1 cellular context compared by ENCODE assay signal in the genomic region with DNA sequence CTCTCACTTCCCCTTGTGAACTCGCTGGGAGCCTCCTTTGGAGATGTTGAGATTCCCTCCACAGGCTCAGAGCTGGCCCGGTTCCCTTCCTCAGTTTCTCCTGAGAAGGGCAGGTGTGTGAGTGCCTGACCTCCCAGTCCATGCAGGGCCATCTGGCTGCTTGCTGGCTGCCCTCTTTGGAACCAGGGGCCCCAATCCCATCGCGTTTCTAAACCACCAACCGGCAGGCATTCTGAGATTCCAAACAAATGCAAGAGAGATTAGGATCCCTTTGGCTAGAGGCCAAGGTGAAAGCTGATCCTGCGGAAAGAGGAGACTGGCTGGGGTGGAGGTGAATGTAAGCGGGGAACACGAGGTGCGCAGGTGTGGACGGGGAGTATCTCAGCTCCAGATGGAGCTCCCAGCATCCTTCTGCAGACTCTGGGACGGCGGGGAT.
TF ChIP-seq lines count a peak whose summit lies in the region.

No MANE protein-coding gene starts in this region.

TF ChIP-seq in HEK293, 187 proteins besides CTCF, POLR2A, EP300 and RAD21 (continued from another document and continues in another):
- TF ChIP-seq ZNF112 (tag by site-specific recombination; IDR thresholded peaks at IDR 0.05), result no peak
- TF ChIP-seq, protein P1, sequence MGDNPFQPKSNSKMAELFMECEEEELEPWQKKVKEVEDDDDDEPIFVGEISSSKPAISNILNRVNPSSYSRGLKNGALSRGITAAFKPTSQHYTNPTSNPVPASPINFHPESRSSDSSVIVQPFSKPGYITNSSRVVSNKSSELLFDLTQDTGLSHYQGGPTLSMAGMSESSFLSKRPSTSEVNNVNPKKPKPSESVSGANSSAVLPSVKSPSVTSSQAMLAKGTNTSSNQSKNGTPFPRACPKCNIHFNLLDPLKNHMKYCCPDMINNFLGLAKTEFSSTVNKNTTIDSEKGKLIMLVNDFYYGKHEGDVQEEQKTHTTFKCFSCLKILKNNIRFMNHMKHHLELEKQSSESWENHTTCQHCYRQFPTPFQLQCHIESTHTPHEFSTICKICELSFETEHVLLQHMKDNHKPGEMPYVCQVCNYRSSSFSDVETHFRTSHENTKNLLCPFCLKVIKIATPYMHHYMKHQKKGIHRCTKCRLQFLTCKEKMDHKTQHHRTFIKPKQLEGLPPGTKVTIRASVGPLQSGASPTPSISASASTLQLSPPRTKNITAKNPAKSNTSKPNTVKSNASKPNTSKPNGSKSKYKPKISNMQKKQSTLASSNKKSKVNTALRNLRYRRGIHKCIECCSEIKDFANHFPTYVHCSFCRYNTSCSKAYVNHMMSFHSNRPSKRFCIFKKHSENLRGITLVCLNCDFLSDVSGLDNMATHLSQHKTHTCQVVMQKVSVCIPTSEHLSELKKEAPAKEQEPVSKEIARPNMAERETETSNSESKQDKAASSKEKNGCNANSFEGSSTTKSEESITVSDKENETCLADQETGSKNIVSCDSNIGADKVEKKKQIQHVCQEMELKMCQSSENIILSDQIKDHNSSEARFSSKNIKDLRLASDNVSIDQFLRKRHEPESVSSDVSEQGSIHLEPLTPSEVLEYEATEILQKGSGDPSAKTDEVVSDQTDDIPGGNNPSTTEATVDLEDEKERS (tag by site-specific recombination; IDR thresholded peaks at IDR 0.05), result no peak
- TF ChIP-seq ZNF248 (tag by site-specific recombination; IDR thresholded peaks at IDR 0.05), result no peak
- 0 out of 2 replicates have a peak, but pooled peaks have one; percentile 35 for TF ChIP-seq ZSCAN30 (tag by site-specific recombination; IDR thresholded peaks at IDR 0.05)
- TF ChIP-seq ZNF501 (tag by site-specific recombination; IDR thresholded peaks at IDR 0.05), result no peak
- no peak for TF ChIP-seq ZNF837 (tag by site-specific recombination; IDR thresholded peaks at IDR 0.05)
- TF ChIP-seq TRIM28 (IDR thresholded peaks at IDR 0.05; ENCODE audit: borderline replicate concordance, low read length), result no peak
- TF ChIP-seq ZNF138 (tag by site-specific recombination; IDR thresholded peaks at IDR 0.05; ENCODE audit: borderline replicate concordance), result no peak
- TF ChIP-seq GLI4 (tag by site-specific recombination; IDR thresholded peaks at IDR 0.05), result no peak
- no peak for TF ChIP-seq YY2 (tag by site-specific recombination; IDR thresholded peaks at IDR 0.05)
- TF ChIP-seq ZBTB7A (tag by site-specific recombination; IDR thresholded peaks at IDR 0.05; ENCODE audit: low read depth), result no peak
- TF ChIP-seq ZNF423 (tag by site-specific recombination; IDR thresholded peaks at IDR 0.05), result no peak
- no peak for TF ChIP-seq ZNF571 (tag by site-specific recombination; IDR thresholded peaks at IDR 0.05)
- 0 out of 2 replicates have a peak, but pooled peaks have one; percentile 12 for TF ChIP-seq ZNF629 (tag by site-specific recombination; IDR thresholded peaks at IDR 0.05)
- TF ChIP-seq ZNF335 (tag by site-specific recombination; conservative IDR thresholded peaks at IDR 0.05), result peak; percentile 59
- TF ChIP-seq ZBTB20 (tag by site-specific recombination; IDR thresholded peaks at IDR 0.05), result peak; percentile 74; the same call in 1 of the 2 replicates
- no peak for TF ChIP-seq ZNF202 (tag by site-specific recombination; IDR thresholded peaks at IDR 0.05; ENCODE audit: borderline replicate concordance)
- TF ChIP-seq, protein P2, sequence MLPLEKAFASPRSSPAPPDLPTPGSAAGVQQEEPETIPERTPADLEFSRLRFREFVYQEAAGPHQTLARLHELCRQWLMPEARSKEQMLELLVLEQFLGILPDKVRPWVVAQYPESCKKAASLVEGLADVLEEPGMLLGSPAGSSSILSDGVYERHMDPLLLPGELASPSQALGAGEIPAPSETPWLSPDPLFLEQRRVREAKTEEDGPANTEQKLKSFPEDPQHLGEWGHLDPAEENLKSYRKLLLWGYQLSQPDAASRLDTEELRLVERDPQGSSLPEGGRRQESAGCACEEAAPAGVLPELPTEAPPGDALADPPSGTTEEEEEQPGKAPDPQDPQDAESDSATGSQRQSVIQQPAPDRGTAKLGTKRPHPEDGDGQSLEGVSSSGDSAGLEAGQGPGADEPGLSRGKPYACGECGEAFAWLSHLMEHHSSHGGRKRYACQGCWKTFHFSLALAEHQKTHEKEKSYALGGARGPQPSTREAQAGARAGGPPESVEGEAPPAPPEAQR (tag by site-specific recombination; IDR thresholded peaks at IDR 0.05), result no peak
- no peak for TF ChIP-seq ZNF514 (tag by site-specific recombination; IDR thresholded peaks at IDR 0.05)
- TF ChIP-seq, protein P3, sequence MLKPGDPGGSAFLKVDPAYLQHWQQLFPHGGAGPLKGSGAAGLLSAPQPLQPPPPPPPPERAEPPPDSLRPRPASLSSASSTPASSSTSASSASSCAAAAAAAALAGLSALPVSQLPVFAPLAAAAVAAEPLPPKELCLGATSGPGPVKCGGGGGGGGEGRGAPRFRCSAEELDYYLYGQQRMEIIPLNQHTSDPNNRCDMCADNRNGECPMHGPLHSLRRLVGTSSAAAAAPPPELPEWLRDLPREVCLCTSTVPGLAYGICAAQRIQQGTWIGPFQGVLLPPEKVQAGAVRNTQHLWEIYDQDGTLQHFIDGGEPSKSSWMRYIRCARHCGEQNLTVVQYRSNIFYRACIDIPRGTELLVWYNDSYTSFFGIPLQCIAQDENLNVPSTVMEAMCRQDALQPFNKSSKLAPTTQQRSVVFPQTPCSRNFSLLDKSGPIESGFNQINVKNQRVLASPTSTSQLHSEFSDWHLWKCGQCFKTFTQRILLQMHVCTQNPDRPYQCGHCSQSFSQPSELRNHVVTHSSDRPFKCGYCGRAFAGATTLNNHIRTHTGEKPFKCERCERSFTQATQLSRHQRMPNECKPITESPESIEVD (tag by site-specific recombination; IDR thresholded peaks at IDR 0.05), result no peak
- TF ChIP-seq ZNF140 (tag by site-specific recombination; IDR thresholded peaks at IDR 0.05), result no peak
- no peak for TF ChIP-seq ZNF747 (tag by site-specific recombination; IDR thresholded peaks at IDR 0.05)
- no peak for TF ChIP-seq ZNF623 (tag by site-specific recombination; IDR thresholded peaks at IDR 0.05)
- TF ChIP-seq YY1 (tag by site-specific recombination; IDR thresholded peaks at IDR 0.05), result no peak
- 0 out of 2 replicates have a peak, but pooled peaks have one; percentile 36 for TF ChIP-seq ZNF600 (tag by site-specific recombination; IDR thresholded peaks at IDR 0.05)
- TF ChIP-seq, protein P4, sequence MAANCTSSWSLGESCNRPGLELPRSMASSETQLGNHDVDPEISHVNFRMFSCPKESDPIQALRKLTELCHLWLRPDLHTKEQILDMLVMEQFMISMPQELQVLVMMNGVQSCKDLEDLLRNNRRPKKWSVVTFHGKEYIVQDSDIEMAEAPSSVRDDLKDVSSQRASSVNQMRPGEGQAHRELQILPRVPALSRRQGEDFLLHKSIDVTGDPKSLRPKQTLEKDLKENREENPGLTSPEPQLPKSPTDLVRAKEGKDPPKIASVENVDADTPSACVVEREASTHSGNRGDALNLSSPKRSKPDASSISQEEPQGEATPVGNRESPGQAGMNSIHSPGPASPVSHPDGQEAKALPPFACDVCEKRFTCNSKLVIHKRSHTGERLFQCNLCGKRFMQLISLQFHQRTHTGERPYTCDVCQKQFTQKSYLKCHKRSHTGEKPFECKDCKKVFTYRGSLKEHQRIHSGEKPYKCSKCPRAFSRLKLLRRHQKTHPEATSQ (tag by site-specific recombination; IDR thresholded peaks at IDR 0.05), result no peak
- TF ChIP-seq ZNF394 (tag by site-specific recombination; IDR thresholded peaks at IDR 0.05; ENCODE audit: borderline replicate concordance), result peak; percentile 74; the same call in 1 of the 2 replicates
- no peak for TF ChIP-seq ZNF76 (tag by site-specific recombination; IDR thresholded peaks at IDR 0.05; ENCODE audit: borderline replicate concordance, low read depth)
- no peak for TF ChIP-seq ZNF626 (tag by site-specific recombination; IDR thresholded peaks at IDR 0.05)
- TF ChIP-seq ZNF292 (tag by site-specific recombination; IDR thresholded peaks at IDR 0.05; ENCODE audit: borderline replicate concordance, low read depth), result no peak
- TF ChIP-seq ZBTB1 (tag by site-specific recombination; IDR thresholded peaks at IDR 0.05), result no peak
- TF ChIP-seq ZNF175 (tag by site-specific recombination; IDR thresholded peaks at IDR 0.05), result no peak
- no peak for TF ChIP-seq ZNF16 (tag by site-specific recombination; IDR thresholded peaks at IDR 0.05; ENCODE audit: low read depth)
- TF ChIP-seq OSR2 (tag by site-specific recombination; IDR thresholded peaks at IDR 0.05), result no peak
- no peak for TF ChIP-seq ZFP37 (tag by site-specific recombination; IDR thresholded peaks at IDR 0.05)
- no peak for TF ChIP-seq FEZF1 (tag by site-specific recombination; IDR thresholded peaks at IDR 0.05)
- TF ChIP-seq, protein P5, sequence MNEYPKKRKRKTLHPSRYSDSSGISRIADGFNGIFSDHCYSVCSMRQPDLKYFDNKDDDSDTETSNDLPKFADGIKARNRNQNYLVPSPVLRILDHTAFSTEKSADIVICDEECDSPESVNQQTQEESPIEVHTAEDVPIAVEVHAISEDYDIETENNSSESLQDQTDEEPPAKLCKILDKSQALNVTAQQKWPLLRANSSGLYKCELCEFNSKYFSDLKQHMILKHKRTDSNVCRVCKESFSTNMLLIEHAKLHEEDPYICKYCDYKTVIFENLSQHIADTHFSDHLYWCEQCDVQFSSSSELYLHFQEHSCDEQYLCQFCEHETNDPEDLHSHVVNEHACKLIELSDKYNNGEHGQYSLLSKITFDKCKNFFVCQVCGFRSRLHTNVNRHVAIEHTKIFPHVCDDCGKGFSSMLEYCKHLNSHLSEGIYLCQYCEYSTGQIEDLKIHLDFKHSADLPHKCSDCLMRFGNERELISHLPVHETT (tag by site-specific recombination; IDR thresholded peaks at IDR 0.05), result no peak
- TF ChIP-seq, protein P6, sequence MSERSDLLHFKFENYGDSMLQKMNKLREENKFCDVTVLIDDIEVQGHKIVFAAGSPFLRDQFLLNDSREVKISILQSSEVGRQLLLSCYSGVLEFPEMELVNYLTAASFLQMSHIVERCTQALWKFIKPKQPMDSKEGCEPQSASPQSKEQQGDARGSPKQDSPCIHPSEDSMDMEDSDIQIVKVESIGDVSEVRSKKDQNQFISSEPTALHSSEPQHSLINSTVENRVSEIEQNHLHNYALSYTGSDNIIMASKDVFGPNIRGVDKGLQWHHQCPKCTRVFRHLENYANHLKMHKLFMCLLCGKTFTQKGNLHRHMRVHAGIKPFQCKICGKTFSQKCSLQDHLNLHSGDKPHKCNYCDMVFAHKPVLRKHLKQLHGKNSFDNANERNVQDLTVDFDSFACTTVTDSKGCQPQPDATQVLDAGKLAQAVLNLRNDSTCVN (tag by site-specific recombination; optimal IDR thresholded peaks at IDR 0.05), result no peak
- no peak for TF ChIP-seq ZNF549 (tag by site-specific recombination; IDR thresholded peaks at IDR 0.05)
- peak; percentile 27 for TF ChIP-seq ZIC2 (tag by site-specific recombination; IDR thresholded peaks at IDR 0.05)
- TF ChIP-seq, protein P7, sequence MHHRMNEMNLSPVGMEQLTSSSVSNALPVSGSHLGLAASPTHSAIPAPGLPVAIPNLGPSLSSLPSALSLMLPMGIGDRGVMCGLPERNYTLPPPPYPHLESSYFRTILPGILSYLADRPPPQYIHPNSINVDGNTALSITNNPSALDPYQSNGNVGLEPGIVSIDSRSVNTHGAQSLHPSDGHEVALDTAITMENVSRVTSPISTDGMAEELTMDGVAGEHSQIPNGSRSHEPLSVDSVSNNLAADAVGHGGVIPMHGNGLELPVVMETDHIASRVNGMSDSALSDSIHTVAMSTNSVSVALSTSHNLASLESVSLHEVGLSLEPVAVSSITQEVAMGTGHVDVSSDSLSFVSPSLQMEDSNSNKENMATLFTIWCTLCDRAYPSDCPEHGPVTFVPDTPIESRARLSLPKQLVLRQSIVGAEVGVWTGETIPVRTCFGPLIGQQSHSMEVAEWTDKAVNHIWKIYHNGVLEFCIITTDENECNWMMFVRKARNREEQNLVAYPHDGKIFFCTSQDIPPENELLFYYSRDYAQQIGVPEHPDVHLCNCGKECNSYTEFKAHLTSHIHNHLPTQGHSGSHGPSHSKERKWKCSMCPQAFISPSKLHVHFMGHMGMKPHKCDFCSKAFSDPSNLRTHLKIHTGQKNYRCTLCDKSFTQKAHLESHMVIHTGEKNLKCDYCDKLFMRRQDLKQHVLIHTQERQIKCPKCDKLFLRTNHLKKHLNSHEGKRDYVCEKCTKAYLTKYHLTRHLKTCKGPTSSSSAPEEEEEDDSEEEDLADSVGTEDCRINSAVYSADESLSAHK (tag by site-specific recombination; IDR thresholded peaks at IDR 0.05), result no peak
- TF ChIP-seq ZBTB48 (tag by site-specific recombination; IDR thresholded peaks at IDR 0.05), result no peak
- TF ChIP-seq MZF1 (tag by site-specific recombination; IDR thresholded peaks at IDR 0.05; ENCODE audit: borderline replicate concordance), result no peak
- no peak for TF ChIP-seq ZNF792 (tag by site-specific recombination; IDR thresholded peaks at IDR 0.05)
- no peak for TF ChIP-seq ZNF544 (tag by site-specific recombination; IDR thresholded peaks at IDR 0.05)
- TF ChIP-seq OVOL3 (tag by site-specific recombination; IDR thresholded peaks at IDR 0.05), result no peak
- TF ChIP-seq ZNF521 (tag by site-specific recombination; IDR thresholded peaks at IDR 0.05), result no peak
- TF ChIP-seq ZNF776 (tag by site-specific recombination; IDR thresholded peaks at IDR 0.05; ENCODE audit: borderline replicate concordance), result no peak
- TF ChIP-seq ZNF548 (tag by site-specific recombination; IDR thresholded peaks at IDR 0.05), result no peak
- TF ChIP-seq, protein P8, sequence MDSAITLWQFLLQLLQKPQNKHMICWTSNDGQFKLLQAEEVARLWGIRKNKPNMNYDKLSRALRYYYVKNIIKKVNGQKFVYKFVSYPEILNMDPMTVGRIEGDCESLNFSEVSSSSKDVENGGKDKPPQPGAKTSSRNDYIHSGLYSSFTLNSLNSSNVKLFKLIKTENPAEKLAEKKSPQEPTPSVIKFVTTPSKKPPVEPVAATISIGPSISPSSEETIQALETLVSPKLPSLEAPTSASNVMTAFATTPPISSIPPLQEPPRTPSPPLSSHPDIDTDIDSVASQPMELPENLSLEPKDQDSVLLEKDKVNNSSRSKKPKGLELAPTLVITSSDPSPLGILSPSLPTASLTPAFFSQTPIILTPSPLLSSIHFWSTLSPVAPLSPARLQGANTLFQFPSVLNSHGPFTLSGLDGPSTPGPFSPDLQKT (IDR thresholded peaks at IDR 0.05; ENCODE audit: borderline replicate concordance, low read depth, low read length), result no peak
- TF ChIP-seq, protein P9, sequence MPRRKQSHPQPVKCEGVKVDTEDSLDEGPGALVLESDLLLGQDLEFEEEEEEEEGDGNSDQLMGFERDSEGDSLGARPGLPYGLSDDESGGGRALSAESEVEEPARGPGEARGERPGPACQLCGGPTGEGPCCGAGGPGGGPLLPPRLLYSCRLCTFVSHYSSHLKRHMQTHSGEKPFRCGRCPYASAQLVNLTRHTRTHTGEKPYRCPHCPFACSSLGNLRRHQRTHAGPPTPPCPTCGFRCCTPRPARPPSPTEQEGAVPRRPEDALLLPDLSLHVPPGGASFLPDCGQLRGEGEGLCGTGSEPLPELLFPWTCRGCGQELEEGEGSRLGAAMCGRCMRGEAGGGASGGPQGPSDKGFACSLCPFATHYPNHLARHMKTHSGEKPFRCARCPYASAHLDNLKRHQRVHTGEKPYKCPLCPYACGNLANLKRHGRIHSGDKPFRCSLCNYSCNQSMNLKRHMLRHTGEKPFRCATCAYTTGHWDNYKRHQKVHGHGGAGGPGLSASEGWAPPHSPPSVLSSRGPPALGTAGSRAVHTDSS (tag by site-specific recombination; IDR thresholded peaks at IDR 0.05), result no peak
- no peak for TF ChIP-seq SALL2 (tag by site-specific recombination; IDR thresholded peaks at IDR 0.05; ENCODE audit: borderline replicate concordance)
- TF ChIP-seq ZNF132 (tag by site-specific recombination; IDR thresholded peaks at IDR 0.05; ENCODE audit: borderline replicate concordance), result no peak
- TF ChIP-seq ZNF677 (tag by site-specific recombination; IDR thresholded peaks at IDR 0.05), result no peak
